ENCODE assay signal across 6 cellular contexts in the genomic region with DNA sequence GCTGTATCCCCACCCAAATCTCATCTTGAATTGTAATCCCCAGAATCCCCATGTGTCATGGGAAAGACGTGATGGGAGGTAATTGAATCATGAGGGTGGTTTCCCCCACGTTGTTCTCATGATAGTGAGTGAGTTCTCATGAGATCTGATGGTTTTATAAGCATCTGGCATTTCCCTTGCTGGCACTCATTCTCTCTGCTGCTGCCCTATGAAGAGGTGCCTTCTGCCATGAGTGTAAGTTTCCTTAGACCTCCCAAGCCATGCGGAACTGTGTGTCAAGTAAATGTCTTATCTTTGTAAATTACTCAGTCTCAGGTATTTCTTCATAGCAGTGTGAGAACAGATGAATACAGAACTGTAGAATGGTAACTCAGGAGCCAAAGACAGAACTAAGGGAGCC. TPM values are rescaled to one million over a fixed set of nuclear protein-coding genes. Genes with fewer than 3 reads are reported as not detected.
"Had no signal": no experiment of that assay in that cellular context is flagged by ENCODE, and none has a peak within 500 bp of the region (broad histone marks: within the 10 kb centered on the region; RNA-seq: fewer than 3 reads in every experiment).

No MANE protein-coding gene starts in this region.

RNA-seq across cellular contexts. Expression of gene ICOS, which starts 5.3 kb away (rescaled TPM):
- total RNA-seq: activated B cell treated with CpG ODN at 0.5 μM for 24 hours, chondrocyte, HepG2, MCF 10A, PC-3, SJSA1 had no signal
- polyA plus RNA-seq: HepG2 had no signal
